12 cellular contexts compared by ENCODE assay signal in the genomic region with DNA sequence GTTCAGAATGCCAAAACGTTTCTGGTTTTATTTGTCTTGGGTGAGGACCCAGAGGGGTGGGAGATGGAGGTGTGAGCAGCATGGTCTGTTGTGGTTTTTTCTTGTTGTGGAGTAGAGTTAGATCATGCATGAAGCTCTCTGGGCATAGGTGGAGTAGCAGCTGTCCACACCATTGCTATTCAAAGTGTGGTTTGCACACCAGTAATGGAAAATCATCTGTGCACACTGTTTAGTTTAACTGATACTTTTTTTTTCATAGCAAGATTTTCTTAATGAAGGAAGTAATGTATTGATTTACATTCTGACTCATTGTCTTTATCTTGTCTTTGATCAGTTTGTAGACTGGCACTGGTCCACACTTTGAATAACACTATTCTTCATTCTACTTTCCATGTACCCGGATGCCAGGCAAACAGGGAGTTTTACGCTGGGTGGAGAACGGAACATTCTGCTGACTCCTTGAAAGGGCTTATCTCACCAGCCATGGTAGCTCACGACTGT. TPM values are rescaled to one million over a fixed set of nuclear protein-coding genes. Genes with fewer than 3 reads are reported as not detected.
DNase-seq lines count a peak whose midpoint lies in the region; ATAC-seq and TF ChIP-seq lines count a peak whose summit lies in the region.
"Had no signal": no experiment of that assay in that cellular context is flagged by ENCODE, and none has a peak within 500 bp of the region (broad histone marks: within the 10 kb centered on the region; RNA-seq: fewer than 3 reads in every experiment).

No MANE protein-coding gene starts in this region.

- no peak for TF ChIP-seq EP300 in transverse colon (IDR thresholded peaks at IDR 0.05; ENCODE audit: low read depth)

- H3K36me3 ChIP-seq in BLaER1 (peaks cover 89% of the 10 kb centered on the region), GM23248 (ENCODE audit: low read depth) (peaks cover 73% of the 10 kb centered on the region), transverse colon (peaks cover 0 to 65% (median 29%) of the 10 kb centered on the region in 4 donors)

- H3K27me3 ChIP-seq in BLaER1, result no peaks in the 10 kb centered on the region
- H3K27me3 ChIP-seq in GM23248 (replicated peaks; ENCODE audit: insufficient read depth), result no peaks in the 10 kb centered on the region
- H3K27me3 ChIP-seq in transverse colon, result no peaks in the 10 kb centered on the region
- H3K27me3 ChIP-seq: SJSA1 had no signal

- H3K4me3 Mint-ChIP-seq in T-helper 17 cell (no peak overlapping the region), mesothelial cell of epicardium (no peak overlapping the region)

- H3K27ac Mint-ChIP-seq in T-helper 17 cell, result peak overlapping the region; percentile 69
- peak overlapping the region; percentile 93 for H3K27ac Mint-ChIP-seq in mesothelial cell of epicardium

- intact Hi-C loops in transverse colon (cut with DNase I; ENCODE audit: low total_unique reads), result no loop called here

- no peak overlapping the region for H3K4me3 ChIP-seq in BLaER1
- H3K4me3 ChIP-seq in GM23248, result no peak overlapping the region
- H3K4me3 ChIP-seq in transverse colon, result no peak overlapping the region
- H3K4me3 ChIP-seq: SJSA1 had no signal

- in situ Hi-C loops in GM23248 (cut with MboI), result loop anchor here (10.0 kb wide), 1 partner anchor 154 kb away; no protein-coding TSS in a partner anchor
- in situ Hi-C loops in transverse colon (cut with MboI; ENCODE audit: low pct_ligation_motif_present in 1 of 4, low pct_unique_long_range_greater_than_20kb in 1 of 4, low sequenced_read_pairs in 3 of 4), result loop anchor here (10.0 kb wide), 2 partner anchors 144 to 154 kb away; no protein-coding TSS in a partner anchor

- peaks cover 18% of the 10 kb centered on the region; the same call in 1 of the 2 replicates for H3F3A ChIP-seq in GM23248 (ENCODE audit: insufficient read depth)

- H3K27ac ChIP-seq in BLaER1, result no peak overlapping the region
- H3K27ac ChIP-seq in GM23248, result no peak overlapping the region
- H3K27ac ChIP-seq in transverse colon, result no peak overlapping the region
- H3K27ac ChIP-seq: SJSA1 had no signal

- H3K9ac ChIP-seq in BLaER1 (no peak overlapping the region), GM23248 (no peak overlapping the region)

- peaks cover 42% of the 10 kb centered on the region for H3K4me1 ChIP-seq in BLaER1
- no peaks in the 10 kb centered on the region for H3K4me1 ChIP-seq in GM23248 (ENCODE audit: insufficient read depth)
- H3K4me1 ChIP-seq in transverse colon, result peaks cover 0 to 4% (median 0%) of the 10 kb centered on the region in 4 donors
- H3K4me1 ChIP-seq: SJSA1 had no signal

- H3K36me3 Mint-ChIP-seq in T-helper 17 cell (ENCODE audit: low read depth), result peaks cover 8% of the 10 kb centered on the region
- H3K36me3 Mint-ChIP-seq in mesothelial cell of epicardium, result peaks cover 15% of the 10 kb centered on the region

- H4K20me1 ChIP-seq in BLaER1, result peaks cover 37% of the 10 kb centered on the region
- H4K20me1 ChIP-seq in GM23248 (ENCODE audit: insufficient read depth), result no peaks in the 10 kb centered on the region

- TF ChIP-seq POLR2A in transverse colon (IDR thresholded peaks at IDR 0.05), result no peak

- 79% methylated on average over 5 of the region's 5 CpGs for WGBS in GM23248 (ENCODE audit: low coverage in 1 of 2, low lambda C conversion rate in 2 of 2, missing lambda C conversion rate in 2 of 2), 2 experiments
- 51% methylated on average over 5 of the region's 5 CpGs for WGBS in transverse colon (ENCODE audit: low coverage in 1 of 2), 2 donors

- H2AFZ ChIP-seq in GM23248, result no peak overlapping the region

- no peaks in the 10 kb centered on the region for H3K9me3 ChIP-seq in BLaER1
- H3K9me3 ChIP-seq in T-helper 17 cell (ENCODE audit: control insufficient read depth, low read length, poor library complexity, severe bottlenecking), result no peaks in the 10 kb centered on the region
- H3K9me3 ChIP-seq in GM23248 (ENCODE audit: low read depth), result no peaks in the 10 kb centered on the region
- H3K9me3 ChIP-seq in transverse colon, result no peaks in the 10 kb centered on the region

- peak overlapping the region; percentile 46 for H3K4me2 ChIP-seq in BLaER1
- H3K4me2 ChIP-seq in GM23248 (ENCODE audit: unreplicated experiment), result no peak overlapping the region

- H3K9me2 ChIP-seq in GM23248 (ENCODE audit: insufficient read depth), result no peaks in the 10 kb centered on the region

- no peaks in the 10 kb centered on the region for H3K9me3 Mint-ChIP-seq in mesothelial cell of epicardium

- 0 out of 2 replicates have a peak, but pooled peaks cover 11% of the 10 kb centered on the region for H3K79me2 ChIP-seq in GM23248 (ENCODE audit: insufficient read depth)

- ATAC-seq in T-helper 17 cell (peak; percentile 39), HG02678 (IDR thresholded peaks at IDR 0.05; ENCODE audit: unreplicated experiment) (no peak), HG03571 (IDR thresholded peaks at IDR 0.05; ENCODE audit: unreplicated experiment) (no peak)
- ATAC-seq: left ventricle myocardium superior had no signal

- no peaks in the 10 kb centered on the region for H3K27me3 Mint-ChIP-seq in T-helper 17 cell
- H3K27me3 Mint-ChIP-seq in mesothelial cell of epicardium (ENCODE audit: low read depth), result no peaks in the 10 kb centered on the region

- DNase-seq in Daoy (ENCODE audit: low read depth), result peak; percentile 16
- no peak for DNase-seq in T-helper 17 cell
- DNase-seq in mesothelial cell of epicardium (ENCODE audit: low spot score in 2 of 2, unreplicated experiment in 2 of 2), result no peak
- no peak for DNase-seq in GM23248
- no peak for DNase-seq in transverse colon
- DNase-seq: caudate nucleus, foreskin melanocyte, left ventricle myocardium superior had no signal

- TF ChIP-seq CTCF in mesothelial cell of epicardium (IDR thresholded peaks at IDR 0.05; ENCODE audit: unreplicated experiment), result no peak
- TF ChIP-seq CTCF in transverse colon (IDR thresholded peaks at IDR 0.05), result no peak

- H3K4me1 Mint-ChIP-seq in T-helper 17 cell (peaks cover 30% of the 10 kb centered on the region), mesothelial cell of epicardium (peaks cover 40% of the 10 kb centered on the region)

RNA-seq across cellular contexts. Expression of gene CRTC3, which starts 50.7 kb away (rescaled TPM):
- total RNA-seq in Daoy (2014; rRNA removed; shearing (Covaris generic)), result 7.0 TPM in 2 replicates
- total RNA-seq in T-helper 17 cell, result 10 to 100 TPM; 76.0 to 84.4 TPM
- 52.9 to 57.1 TPM (median 56.6 TPM) in 3 replicates for total RNA-seq in mesothelial cell of epicardium
- total RNA-seq in GM23248 (2014; rRNA removed; shearing (Covaris generic)), result 15.7 and 18.6 TPM in 2 replicates
- 16.9 and 18.1 TPM in 2 replicates for polyA plus RNA-seq in GM23248 (2016; fragmentation: Nextera tagmentation; extraction: Ambion mirVana)
- 10 to 100 TPM; 23.0 to 35.9 (median 24.1) TPM for total RNA-seq in transverse colon
